ENCODE assay signal across 1 cellular context in genomic region chr5:139636207-139636792, GRCh38.
TF ChIP-seq lines count a peak whose summit lies in the region.

No MANE protein-coding gene starts in this region.

TF ChIP-seq in GM12878, 131 proteins besides CTCF, POLR2A, EP300 and RAD21 (continued from another document and continues in another):
- no peak for TF ChIP-seq ZBTB11 (CRISPR knock-in tag; IDR thresholded peaks at IDR 0.05)
- peak; percentile 78; the same call in 1 of the 2 replicates for TF ChIP-seq ZBED1 (IDR thresholded peaks at IDR 0.05; ENCODE audit: borderline replicate concordance)
- peak; percentile 83 for TF ChIP-seq BCL11A (IDR thresholded peaks at IDR 0.05; ENCODE audit: low read depth, low read length)
- no peak for TF ChIP-seq ZBTB4 (CRISPR knock-in tag; IDR thresholded peaks at IDR 0.05)
- TF ChIP-seq SMC3 (IDR thresholded peaks at IDR 0.05; ENCODE audit: borderline replicate concordance, low read length), result peak; percentile 33; the same call in 1 of the 2 replicates
- no peak for TF ChIP-seq PML (IDR thresholded peaks at IDR 0.05; ENCODE audit: low read length)
- TF ChIP-seq TAF1 (IDR thresholded peaks at IDR 0.05; ENCODE audit: borderline replicate concordance, low read depth, low read length), result no peak
- TF ChIP-seq CEBPB (IDR thresholded peaks at IDR 0.05; ENCODE audit: borderline replicate concordance in 1 of 2, low read depth in 2 of 2, low read length in 2 of 2), result no peak
- TF ChIP-seq FOXM1 (IDR thresholded peaks at IDR 0.05; ENCODE audit: low read depth, low read length), result no peak
- peak; percentile 65 for TF ChIP-seq IKZF1 (conservative IDR thresholded peaks at IDR 0.05)
- TF ChIP-seq NR2F1 (conservative IDR thresholded peaks at IDR 0.05), result peak; percentile 79; the same call in 1 of the 2 replicates
- TF ChIP-seq SUPT20H (IDR thresholded peaks at IDR 0.05; ENCODE audit: borderline replicate concordance, control insufficient read depth, low read depth, low read length), result no peak
- no peak; the same call in 1 of the 2 replicates for TF ChIP-seq CREM (IDR thresholded peaks at IDR 0.05; ENCODE audit: low read depth)
- TF ChIP-seq SMAD1 (IDR thresholded peaks at IDR 0.05; ENCODE audit: low read depth, partially characterized antibody), result no peak
- TF ChIP-seq IRF5 (IDR thresholded peaks at IDR 0.05; ENCODE audit: borderline replicate concordance), result no peak
- no peak for TF ChIP-seq STAT1 (conservative IDR thresholded peaks at IDR 0.05)
- no peak for TF ChIP-seq RFX5 (IDR thresholded peaks at IDR 0.05; ENCODE audit: low read depth, low read length)
- no peak for TF ChIP-seq KAT2A (conservative IDR thresholded peaks at IDR 0.05; ENCODE audit: control insufficient read depth, low read depth, low read length)
- no peak for TF ChIP-seq ZNF622 (IDR thresholded peaks at IDR 0.05)
- TF ChIP-seq POLR2AphosphoS2 (IDR thresholded peaks at IDR 0.05; ENCODE audit: low read depth, low read length), result 0 out of 2 replicates have a peak, but pooled peaks have one; percentile 68
- no peak for TF ChIP-seq RB1 (IDR thresholded peaks at IDR 0.05; ENCODE audit: borderline replicate concordance)
- TF ChIP-seq FOS (IDR thresholded peaks at IDR 0.05; ENCODE audit: borderline replicate concordance, extremely low read depth, insufficient read length), result no peak
- TF ChIP-seq ESRRA (IDR thresholded peaks at IDR 0.05; ENCODE audit: low read length), result no peak
- no peak for TF ChIP-seq HCFC1 (IDR thresholded peaks at IDR 0.05; ENCODE audit: low read length)
- 0 out of 3 replicates have a peak, but pooled peaks of 1 of the 2 experiments have one; percentile 39 for TF ChIP-seq EGR1 (IDR thresholded peaks at IDR 0.05; ENCODE audit: borderline replicate concordance in 1 of 2, low read depth in 2 of 2, low read length in 2 of 2)
- no peak for TF ChIP-seq ZBTB40 (IDR thresholded peaks at IDR 0.05; ENCODE audit: borderline replicate concordance)
- no peak for TF ChIP-seq E2F4 (IDR thresholded peaks at IDR 0.05; ENCODE audit: low read depth, low read length)
- no peak for TF ChIP-seq HDAC6 (IDR thresholded peaks at IDR 0.05; ENCODE audit: unreplicated experiment)
- TF ChIP-seq PRDM15 (CRISPR knock-in tag; IDR thresholded peaks at IDR 0.05), result no peak
- no peak for TF ChIP-seq IRF3 (IDR thresholded peaks at IDR 0.05)
- peak; percentile 37; the same call in 1 of the 2 replicates for TF ChIP-seq YY1 (IDR thresholded peaks at IDR 0.05; ENCODE audit: low read depth, low read length)
- peak; percentile 62; the same call in 1 of the 2 replicates for TF ChIP-seq TARDBP (IDR thresholded peaks at IDR 0.05; ENCODE audit: borderline replicate concordance)
- peak; percentile 5; the same call in 1 of the 2 replicates for TF ChIP-seq JUNB (IDR thresholded peaks at IDR 0.05)
- TF ChIP-seq PAX8 (IDR thresholded peaks at IDR 0.05), result no peak
- TF ChIP-seq IKZF2 (IDR thresholded peaks at IDR 0.05), result peak; percentile 52 to 69
- no peak for TF ChIP-seq MYC (IDR thresholded peaks at IDR 0.05; ENCODE audit: insufficient read depth, insufficient read length, insufficient replicate concordance, low read length, severe bottlenecking)
- no peak for TF ChIP-seq SIN3A (IDR thresholded peaks at IDR 0.05; ENCODE audit: low read depth, low read length)
- no peak for TF ChIP-seq NFXL1 (IDR thresholded peaks at IDR 0.05; ENCODE audit: borderline replicate concordance)
- no peak for TF ChIP-seq HDAC2 (IDR thresholded peaks at IDR 0.05)
- TF ChIP-seq TCF3 (IDR thresholded peaks at IDR 0.05; ENCODE audit: borderline replicate concordance, insufficient read depth, low read depth, low read length), result peak; percentile 94
- TF ChIP-seq ASH2L (IDR thresholded peaks at IDR 0.05; ENCODE audit: borderline replicate concordance, low read depth), result no peak
- no peak for TF ChIP-seq SUZ12 (IDR thresholded peaks at IDR 0.05; ENCODE audit: unreplicated experiment)
- TF ChIP-seq MTA2 (IDR thresholded peaks at IDR 0.05; ENCODE audit: low read depth), result peak; percentile 80
- TF ChIP-seq ZSCAN29 (IDR thresholded peaks at IDR 0.05), result no peak
- no peak for TF ChIP-seq RELA (IDR thresholded peaks at IDR 0.05; ENCODE audit: borderline replicate concordance, partially characterized antibody)
- no peak; the same call in 1 of the 2 replicates for TF ChIP-seq GATAD2B (conservative IDR thresholded peaks at IDR 0.05; ENCODE audit: low read depth)
- peak; percentile 79 for TF ChIP-seq SP1 (IDR thresholded peaks at IDR 0.05; ENCODE audit: low read depth, low read length)
- TF ChIP-seq NR2C2 (IDR thresholded peaks at IDR 0.05; ENCODE audit: borderline replicate concordance, control insufficient read depth, insufficient read length, low read depth), result no peak
- no peak for TF ChIP-seq SIX5 (IDR thresholded peaks at IDR 0.05; ENCODE audit: low read depth, low read length, severe bottlenecking)
- TF ChIP-seq CBX3 (IDR thresholded peaks at IDR 0.05; ENCODE audit: borderline replicate concordance, low read depth), result no peak
- TF ChIP-seq DPF2 (IDR thresholded peaks at IDR 0.05), result peak; percentile 79
- TF ChIP-seq ZNF384 (IDR thresholded peaks at IDR 0.05; ENCODE audit: borderline replicate concordance, low read depth, low read length), result no peak
